Comparison of ENCODE assay signal across 11 cellular contexts in genomic region chr3:100891033-100891432, GRCh38.
DNase-seq lines count a peak whose midpoint lies in the region; FAIRE-seq and TF ChIP-seq lines count a peak whose summit lies in the region.
"Had no signal": no experiment of that assay in that cellular context is flagged by ENCODE, and none has a peak within 500 bp of the region (broad histone marks: within the 10 kb centered on the region; RNA-seq: fewer than 3 reads in every experiment).

No MANE protein-coding gene starts in this region.

- peak; percentile 12; the same call in 1 of the 2 replicates for TF ChIP-seq RAD21 in Ishikawa (IDR thresholded peaks at IDR 0.05; ENCODE audit: low read depth)

- H3K27ac ChIP-seq in testis = no peak overlapping the region

- H3K9me3 ChIP-seq in testis = no peaks in the 10 kb centered on the region

- H3K4me1 ChIP-seq in testis = no peaks in the 10 kb centered on the region

- no peak for TF ChIP-seq EP300 in Ishikawa (IDR thresholded peaks at IDR 0.05; ENCODE audit: borderline replicate concordance)

- no peak overlapping the region for H3K4me3 ChIP-seq in astrocyte of the spinal cord (ENCODE audit: low read depth, low read length)
- H3K4me3 ChIP-seq in testis = no peak overlapping the region

- TF ChIP-seq CTCF in D721Med (IDR thresholded peaks at IDR 0.05; ENCODE audit: insufficient read depth, missing control alignments) = peak; percentile 12
- TF ChIP-seq CTCF in astrocyte of the spinal cord (IDR thresholded peaks at IDR 0.05; ENCODE audit: low read depth, low read length) = peak; percentile 52
- peak in 1 of 3 experiments; percentile 6 for TF ChIP-seq CTCF in testis (IDR thresholded peaks at IDR 0.05)

- in situ Hi-C loops in astrocyte of the spinal cord (cut with HindIII; ENCODE audit: low sequenced_read_pairs) = loop anchor here (10.0 kb wide), 1 partner anchor 304 kb away; no protein-coding TSS in a partner anchor

- DNase-seq in D721Med (ENCODE audit: insufficient read length, low spot score) (no peak), astrocyte of the spinal cord (ENCODE audit: low read depth, low spot score) (peak; percentile 65), kidney glomerular epithelial cell (lab: John Stamatoyannopoulos, UW) (peak; percentile 22), testis (no peak), NCI-H69 (lab: John Stamatoyannopoulos, UW) (no peak), posterior cingulate gyrus (no peak), GM19239 (ENCODE audit: insufficient read length, low spot score) (no peak)
- DNase-seq: activated naive CD8-positive, alpha-beta T cell treated with anti-CD3 and anti-CD28 coated beads, Interleukin-2, amount 10 ng/mL, durations not matched to agents 7 days and 5 days; KG1; stimulated activated naive CD4-positive, alpha-beta T cell treated with Interleukin-2 at 50 U/mL for 16 hours had no signal

- FAIRE-seq in D721Med (lab: Jason Lieb, UNC) = no peak
- FAIRE-seq in GM19239 (lab: Jason Lieb, UNC) = no peak

- 75 to 79% methylated on average over 2 of the region's 2 CpGs for WGBS in testis, 2 donors

- intact Hi-C loops in testis (cut with DNase I; ENCODE audit: low total_unique reads) (no loop called here), posterior cingulate gyrus (cut with DNase I) (no loop called here)

- H3K36me3 ChIP-seq in testis (ENCODE audit: low read depth, missing control alignments) = no peaks in the 10 kb centered on the region

- H3K27me3 ChIP-seq in testis = no peaks in the 10 kb centered on the region

- no peak for TF ChIP-seq POLR2A in testis (IDR thresholded peaks at IDR 0.05)

TF ChIP-seq in Ishikawa, 13 proteins besides CTCF, POLR2A, EP300 and RAD21:
- TF ChIP-seq EGR1 (IDR thresholded peaks at IDR 0.05) = no peak
- TF ChIP-seq NFIC (IDR thresholded peaks at IDR 0.05) = no peak

Comparison
In these comparisons a context has a peak if more than half of its experiments do, and no peak if none do; other contexts are left out.
1. DNase-seq: peak in astrocyte of the spinal cord (single experiment) and kidney glomerular epithelial cell (single experiment); none in D721Med (single experiment), testis (single experiment), NCI-H69 (single experiment), posterior cingulate gyrus (0 of 10) and GM19239 (single experiment).